20 cellular contexts compared by ENCODE assay signal in the genomic region with DNA sequence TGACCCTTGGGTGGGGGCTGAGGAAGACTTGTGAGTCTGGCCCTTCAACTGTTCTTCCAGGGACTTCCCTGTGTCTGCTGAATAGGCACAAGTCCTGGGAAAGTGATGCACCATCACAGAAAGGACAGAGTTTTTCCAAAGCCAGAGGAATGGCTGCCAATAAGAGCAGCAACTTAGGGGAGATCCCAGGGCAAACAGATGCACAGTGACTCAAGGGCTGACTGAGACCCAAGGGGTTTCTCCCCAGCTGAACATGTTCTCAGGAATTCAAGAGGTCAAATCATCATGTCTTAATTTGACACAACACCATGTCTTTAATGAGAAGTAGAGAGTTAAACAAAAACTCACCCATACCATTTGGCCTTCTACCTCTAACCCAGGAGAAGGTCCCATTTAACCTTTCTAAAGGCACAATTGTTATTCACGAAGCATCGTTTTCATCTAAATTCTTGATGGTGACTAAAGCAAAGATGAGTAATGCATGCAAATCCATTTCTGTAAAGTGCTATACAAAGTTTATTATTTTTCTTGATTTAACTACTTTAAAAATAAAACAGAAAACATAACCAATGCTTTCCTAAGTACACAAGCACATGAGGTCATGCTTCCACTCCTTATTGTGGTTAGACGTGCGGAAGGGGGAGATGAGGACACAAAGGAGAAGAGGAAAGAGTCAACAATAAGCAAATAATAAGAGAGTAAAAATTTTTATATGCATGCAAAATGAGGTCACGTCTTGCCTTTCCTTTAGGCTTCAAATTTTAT.
A peak's percentile ranks its signal among the peaks of the same experiment; 100 is the strongest.
DNase-seq lines count a peak whose midpoint lies in the region; ATAC-seq, FAIRE-seq and TF ChIP-seq lines count a peak whose summit lies in the region.
"Had no signal": no experiment of that assay in that cellular context is flagged by ENCODE, and none has a peak within 500 bp of the region (broad histone marks: within the 10 kb centered on the region; RNA-seq: fewer than 3 reads in every experiment).

No MANE protein-coding gene starts in this region.

- peak; percentile 95 for FAIRE-seq in endometrium (lab: Jason Lieb, UNC)

- POLR2A ChIA-PET in GM10248 (lab: Yijun Ruan, JAX) = no interaction called here

- H4K20me1 ChIP-seq in neural cell (ENCODE audit: insufficient read depth) = no peaks in the 10 kb centered on the region

- TF ChIP-seq EP300 in neural cell (conservative IDR thresholded peaks at IDR 0.05; ENCODE audit: poor library complexity, severe bottlenecking) = no peak

- H3K27ac Mint-ChIP-seq in activated CD8-positive, alpha-beta memory T cell treated with anti-CD3 and anti-CD28 coated beads, Interleukin-2, amount 10 ng/mL, durations not matched to agents 7 days and 5 days = no peak overlapping the region
- H3K27ac Mint-ChIP-seq: T-helper 2 cell treated with Interferon-gamma antibody and Interleukin-4, amounts not matched to agents 5 μg/mL and 100 μg/mL, for 36 hours had no signal

- no peaks in the 10 kb centered on the region for H3F3A ChIP-seq in neural cell (ENCODE audit: insufficient read depth, low read length, poor library complexity, severe bottlenecking)

- H3K27ac ChIP-seq in neural cell (ENCODE audit: low read length) = peak overlapping the region; percentile 64
- H3K27ac ChIP-seq: body of pancreas, dorsolateral prefrontal cortex, esophagus muscularis mucosa, neutrophil had no signal

- no peaks in the 10 kb centered on the region for H3K4me1 Mint-ChIP-seq in activated CD8-positive, alpha-beta memory T cell treated with anti-CD3 and anti-CD28 coated beads, Interleukin-2, amount 10 ng/mL, durations not matched to agents 7 days and 5 days

- H3K36me3 ChIP-seq in MG63 (no peaks in the 10 kb centered on the region), neural cell (ENCODE audit: insufficient read depth, low read length) (no peaks in the 10 kb centered on the region)
- H3K36me3 ChIP-seq: esophagus muscularis mucosa, neutrophil had no signal

- H3K9ac ChIP-seq in neural cell (ENCODE audit: low read length) = no peak overlapping the region

- no peak overlapping the region for H2AFZ ChIP-seq in neural cell (ENCODE audit: low read depth, low read length)

- H3K4me2 ChIP-seq in neural cell (ENCODE audit: low read length) = no peak overlapping the region

- H3K9me3 ChIP-seq in MG63 (no peaks in the 10 kb centered on the region), neural cell (ENCODE audit: low read length) (no peaks in the 10 kb centered on the region)
- H3K9me3 ChIP-seq: body of pancreas, esophagus muscularis mucosa, neutrophil had no signal

- TF ChIP-seq CTCF in neural cell (IDR thresholded peaks at IDR 0.05; ENCODE audit: poor library complexity, severe bottlenecking) = no peak
- no peak for TF ChIP-seq CTCF in GM10248 (IDR thresholded peaks at IDR 0.05; ENCODE audit: control extremely low read depth, extremely low read depth, low read depth, missing control alignments)

- H3K27me3 ChIP-seq in MG63 (no peaks in the 10 kb centered on the region), neural cell (ENCODE audit: insufficient read depth, low read depth, low read length) (no peaks in the 10 kb centered on the region)
- H3K27me3 ChIP-seq: body of pancreas, dorsolateral prefrontal cortex, esophagus muscularis mucosa, neutrophil had no signal

- CTCF ChIA-PET in activated CD8-positive, alpha-beta memory T cell treated with anti-CD3 and anti-CD28 coated beads, Interleukin-2, amount 10 ng/mL, durations not matched to agents 7 days and 5 days (lab: Charles Lee) = no interaction called here
- CTCF ChIA-PET in GM10248 (lab: Yijun Ruan, JAX) = interaction anchor here (1.1 kb wide), 1 partner anchor 113 kb away, joined by 3 read pairs; no protein-coding TSS in a partner anchor

- no peaks in the 10 kb centered on the region for H3K27me3 Mint-ChIP-seq in activated CD8-positive, alpha-beta memory T cell treated with anti-CD3 and anti-CD28 coated beads, Interleukin-2, amount 10 ng/mL, durations not matched to agents 7 days and 5 days

- H3K4me3 Mint-ChIP-seq in activated CD8-positive, alpha-beta memory T cell treated with anti-CD3 and anti-CD28 coated beads, Interleukin-2, amount 10 ng/mL, durations not matched to agents 7 days and 5 days = no peak overlapping the region
- H3K4me3 Mint-ChIP-seq: T-helper 2 cell treated with Interferon-gamma antibody and Interleukin-4, amounts not matched to agents 5 μg/mL and 100 μg/mL, for 36 hours had no signal

- no peak for ATAC-seq in activated CD8-positive, alpha-beta memory T cell treated with anti-CD3 and anti-CD28 coated beads, Interleukin-2, amount 10 ng/mL, durations not matched to agents 7 days and 5 days
- ATAC-seq: body of pancreas had no signal

- TF ChIP-seq RAD21 in neural cell (conservative IDR thresholded peaks at IDR 0.05) = no peak

- no peaks in the 10 kb centered on the region for H3K36me3 Mint-ChIP-seq in activated CD8-positive, alpha-beta memory T cell treated with anti-CD3 and anti-CD28 coated beads, Interleukin-2, amount 10 ng/mL, durations not matched to agents 7 days and 5 days

- H3K9me3 Mint-ChIP-seq in activated CD8-positive, alpha-beta memory T cell treated with anti-CD3 and anti-CD28 coated beads, Interleukin-2, amount 10 ng/mL, durations not matched to agents 7 days and 5 days (ENCODE audit: low read depth) = no peaks in the 10 kb centered on the region
- H3K9me3 Mint-ChIP-seq: T-helper 2 cell treated with Interferon-gamma antibody and Interleukin-4, amounts not matched to agents 5 μg/mL and 100 μg/mL, for 36 hours had no signal

- no peak overlapping the region for H3K4me3 ChIP-seq in MG63
- no peak overlapping the region for H3K4me3 ChIP-seq in neural cell (ENCODE audit: low read length)
- H3K4me3 ChIP-seq: body of pancreas, dorsolateral prefrontal cortex, esophagus muscularis mucosa had no signal

- DNase-seq in ELR (ENCODE audit: low read depth) (peak; percentile 81), MG63 (peak; percentile 69), OCI-M2 (lab: John Stamatoyannopoulos, UW; ENCODE audit: unreplicated experiment) (no peak), GM10248 (ENCODE audit: extremely low spot score) (no peak), NCI-H2081 (lab: John Stamatoyannopoulos, UW) (no peak)
- no peak for DNase-seq in activated CD8-positive, alpha-beta memory T cell treated with anti-CD3 and anti-CD28 coated beads, Interleukin-2, amount 10 ng/mL, durations not matched to agents 7 days and 5 days
- DNase-seq: activated CD8-positive, alpha-beta memory T cell treated with anti-CD3 and anti-CD28 coated beads, Interleukin-2, amount 50 U/mL, for 4 hours; activated naive CD4-positive, alpha-beta T cell treated with Interleukin-2 at 50 U/mL for 16 hours; body of pancreas; C1 segment of cervical spinal cord; dorsolateral prefrontal cortex; NCI-H146; NCI-H345; NK-92 treated with Interleukin-12 subunit alpha and Interleukin-12 subunit beta, amount 100 ng/mL, for 24 hours; SHP77 treated with DMSO at 0.1 percent for 48 hours had no signal

- H3K79me2 ChIP-seq in neural cell (replicated peaks; ENCODE audit: insufficient read depth, low read length) = no peaks in the 10 kb centered on the region

- H3K9me2 ChIP-seq in neural cell (ENCODE audit: insufficient read depth, low read length) = no peaks in the 10 kb centered on the region

TF ChIP-seq in neural cell, 6 proteins besides CTCF, POLR2A, EP300 and RAD21:
- TF ChIP-seq, protein P1, sequence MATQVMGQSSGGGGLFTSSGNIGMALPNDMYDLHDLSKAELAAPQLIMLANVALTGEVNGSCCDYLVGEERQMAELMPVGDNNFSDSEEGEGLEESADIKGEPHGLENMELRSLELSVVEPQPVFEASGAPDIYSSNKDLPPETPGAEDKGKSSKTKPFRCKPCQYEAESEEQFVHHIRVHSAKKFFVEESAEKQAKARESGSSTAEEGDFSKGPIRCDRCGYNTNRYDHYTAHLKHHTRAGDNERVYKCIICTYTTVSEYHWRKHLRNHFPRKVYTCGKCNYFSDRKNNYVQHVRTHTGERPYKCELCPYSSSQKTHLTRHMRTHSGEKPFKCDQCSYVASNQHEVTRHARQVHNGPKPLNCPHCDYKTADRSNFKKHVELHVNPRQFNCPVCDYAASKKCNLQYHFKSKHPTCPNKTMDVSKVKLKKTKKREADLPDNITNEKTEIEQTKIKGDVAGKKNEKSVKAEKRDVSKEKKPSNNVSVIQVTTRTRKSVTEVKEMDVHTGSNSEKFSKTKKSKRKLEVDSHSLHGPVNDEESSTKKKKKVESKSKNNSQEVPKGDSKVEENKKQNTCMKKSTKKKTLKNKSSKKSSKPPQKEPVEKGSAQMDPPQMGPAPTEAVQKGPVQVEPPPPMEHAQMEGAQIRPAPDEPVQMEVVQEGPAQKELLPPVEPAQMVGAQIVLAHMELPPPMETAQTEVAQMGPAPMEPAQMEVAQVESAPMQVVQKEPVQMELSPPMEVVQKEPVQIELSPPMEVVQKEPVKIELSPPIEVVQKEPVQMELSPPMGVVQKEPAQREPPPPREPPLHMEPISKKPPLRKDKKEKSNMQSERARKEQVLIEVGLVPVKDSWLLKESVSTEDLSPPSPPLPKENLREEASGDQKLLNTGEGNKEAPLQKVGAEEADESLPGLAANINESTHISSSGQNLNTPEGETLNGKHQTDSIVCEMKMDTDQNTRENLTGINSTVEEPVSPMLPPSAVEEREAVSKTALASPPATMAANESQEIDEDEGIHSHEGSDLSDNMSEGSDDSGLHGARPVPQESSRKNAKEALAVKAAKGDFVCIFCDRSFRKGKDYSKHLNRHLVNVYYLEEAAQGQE (IDR thresholded peaks at IDR 0.05; ENCODE audit: borderline replicate concordance) = no peak
- no peak for TF ChIP-seq SMC3 (conservative IDR thresholded peaks at IDR 0.05; ENCODE audit: poor library complexity)
- no peak for TF ChIP-seq MXI1 (conservative IDR thresholded peaks at IDR 0.05; ENCODE audit: poor library complexity, severe bottlenecking)
- no peak for TF ChIP-seq POLR2AphosphoS5 (IDR thresholded peaks at IDR 0.05)
- no peak for TF ChIP-seq EZH2 (IDR thresholded peaks at IDR 0.05; ENCODE audit: borderline replicate concordance, insufficient read depth, low read length, poor library complexity, severe bottlenecking)
- TF ChIP-seq TAF1 (IDR thresholded peaks at IDR 0.05; ENCODE audit: low read depth) = no peak

Comparison
In these comparisons a context has a peak if more than half of its experiments do, and no peak if none do; other contexts are left out.
1. DNase-seq: peak in ELR (single experiment) and MG63 (single experiment); none in OCI-M2 (single experiment), activated CD8-positive, alpha-beta memory T cell treated with anti-CD3 and anti-CD28 coated beads, Interleukin-2, amount 10 ng/mL, durations not matched to agents 7 days and 5 days (single experiment), GM10248 (single experiment) and NCI-H2081 (0 of 2).